Comparison of ENCODE assay signal across 8 cellular contexts in the genomic region with DNA sequence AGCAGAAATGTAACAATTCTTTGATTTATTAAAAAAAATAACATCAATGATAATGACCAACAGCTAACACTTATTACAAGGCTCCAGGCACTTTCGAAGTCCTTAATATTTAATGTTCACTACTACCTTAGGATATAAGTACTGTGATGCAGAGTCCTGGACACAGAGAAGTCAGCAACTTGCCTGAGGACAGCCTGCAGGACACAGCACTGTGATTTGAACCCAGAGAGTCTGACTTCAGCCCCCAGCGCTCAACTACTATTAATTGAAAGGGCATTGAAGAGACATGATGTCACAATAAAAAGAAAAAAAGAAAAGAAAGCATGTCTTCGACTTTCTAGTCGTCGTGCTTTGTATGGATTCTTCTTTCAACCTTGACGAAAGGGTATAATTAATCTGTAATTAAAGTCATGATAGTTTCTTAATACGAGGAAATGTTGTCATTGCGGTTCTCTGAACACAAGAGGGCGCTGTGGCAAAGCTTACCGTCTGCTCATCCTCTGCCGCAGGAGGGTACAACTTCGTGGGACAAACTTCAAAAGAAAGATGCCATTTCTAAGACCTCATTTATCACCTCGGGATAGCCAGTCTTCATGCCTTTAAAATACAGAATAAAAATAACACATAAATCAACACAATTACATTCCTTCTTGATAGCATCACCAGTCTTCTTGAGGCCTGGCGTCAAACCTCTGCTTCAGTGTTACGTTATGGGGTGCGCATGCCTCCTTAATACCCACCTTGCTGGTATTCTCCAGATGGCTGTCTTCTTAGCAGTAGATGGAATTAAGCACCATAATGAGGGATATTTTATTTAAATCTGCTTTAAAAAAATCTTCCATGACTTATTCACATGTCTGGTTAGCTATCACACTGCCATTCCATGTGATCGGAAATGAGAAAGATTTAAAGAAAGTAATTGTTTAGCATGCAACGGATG.
DNase-seq lines count a peak whose midpoint lies in the region; ATAC-seq and TF ChIP-seq lines count a peak whose summit lies in the region.

No MANE protein-coding gene starts in this region.

- DNase-seq in activated CD4-positive, CD25-positive, alpha-beta regulatory T cell (lab: John Stamatoyannopoulos, UW) = peak; percentile 5 to 14 (median 8)
- DNase-seq in NCI-H2107 (lab: John Stamatoyannopoulos, UW) (peak; percentile 9), choroid plexus epithelial cell (ENCODE audit: low read depth) (peak; percentile 73)
- DNase-seq in activated CD4-positive, alpha-beta T cell treated with anti-CD3 and anti-CD28 coated beads for 1 hour = peak; percentile 15
- peak; percentile 6 to 32 (median 20) for DNase-seq in stimulated activated CD4-positive, alpha-beta T cell treated with anti-CD3 and anti-CD28 coated beads, TNF-alpha, amount 100 ng/mL, for 4 hours (ENCODE audit: low read depth in 3 of 3)

- no peaks in the 10 kb centered on the region for H3K27me3 ChIP-seq in liver (ENCODE audit: control insufficient read depth in 4 of 4, insufficient read depth in 4 of 4, low read length in 3 of 4)

- TF ChIP-seq CTCF in choroid plexus epithelial cell (conservative IDR thresholded peaks at IDR 0.05; ENCODE audit: low read depth, low read length) (peak; percentile 90), liver (IDR thresholded peaks at IDR 0.05; ENCODE audit: low read depth, low read length, missing input control) (peak; percentile 81)

- ATAC-seq in activated CD4-positive, CD25-positive, alpha-beta regulatory T cell treated with anti-CD3 and anti-CD28 coated beads, Interleukin-2, amount 50 U/mL, for 24 hours = no peak
- ATAC-seq in GM18870 (IDR thresholded peaks at IDR 0.05; ENCODE audit: unreplicated experiment) = no peak

- WGBS in liver = 36% methylated on average over 18 of the region's 18 CpGs

- no peaks in the 10 kb centered on the region for H3K9me3 ChIP-seq in liver (ENCODE audit: control insufficient read depth in 4 of 4, low read length in 3 of 4)

- no peaks in the 10 kb centered on the region for H3K36me3 ChIP-seq in liver (ENCODE audit: control insufficient read depth in 4 of 4, insufficient read depth in 3 of 4, low read depth in 1 of 4, low read length in 3 of 4)

- H3K9ac ChIP-seq in liver (ENCODE audit: low read depth in 1 of 2, low read length in 2 of 2) = no peak overlapping the region

- no peak overlapping the region for H3K27ac ChIP-seq in liver (ENCODE audit: low read depth in 1 of 2, low read length in 2 of 2)

- H3K4me1 ChIP-seq in liver (ENCODE audit: control insufficient read depth in 4 of 4, insufficient read depth in 4 of 4, low read length in 3 of 4) = no peaks in the 10 kb centered on the region

- H3K4me3 ChIP-seq in choroid plexus epithelial cell (ENCODE audit: low read depth, low read length) (no peak overlapping the region), liver (ENCODE audit: low read depth in 1 of 3, low read length in 3 of 3) (no peak overlapping the region)

- peak; percentile 91 to 95 for TF ChIP-seq RAD21 in liver (IDR thresholded peaks at IDR 0.05)

TF ChIP-seq in liver, 16 proteins besides CTCF, POLR2A, EP300 and RAD21:
- TF ChIP-seq HNF4A (conservative IDR thresholded peaks at IDR 0.05) = no peak
- TF ChIP-seq JUND (IDR thresholded peaks at IDR 0.05) = no peak
- no peak for TF ChIP-seq RXRA (IDR thresholded peaks at IDR 0.05)
- no peak for TF ChIP-seq TAF1 (conservative IDR thresholded peaks at IDR 0.05)
- no peak for TF ChIP-seq HNF4G (IDR thresholded peaks at IDR 0.05)
- no peak for TF ChIP-seq GABPA (IDR thresholded peaks at IDR 0.05 in 1 of 2, conservative IDR thresholded peaks at IDR 0.05 in 1 of 2)
- no peak for TF ChIP-seq YY1 (IDR thresholded peaks at IDR 0.05)
- TF ChIP-seq, protein P1, sequence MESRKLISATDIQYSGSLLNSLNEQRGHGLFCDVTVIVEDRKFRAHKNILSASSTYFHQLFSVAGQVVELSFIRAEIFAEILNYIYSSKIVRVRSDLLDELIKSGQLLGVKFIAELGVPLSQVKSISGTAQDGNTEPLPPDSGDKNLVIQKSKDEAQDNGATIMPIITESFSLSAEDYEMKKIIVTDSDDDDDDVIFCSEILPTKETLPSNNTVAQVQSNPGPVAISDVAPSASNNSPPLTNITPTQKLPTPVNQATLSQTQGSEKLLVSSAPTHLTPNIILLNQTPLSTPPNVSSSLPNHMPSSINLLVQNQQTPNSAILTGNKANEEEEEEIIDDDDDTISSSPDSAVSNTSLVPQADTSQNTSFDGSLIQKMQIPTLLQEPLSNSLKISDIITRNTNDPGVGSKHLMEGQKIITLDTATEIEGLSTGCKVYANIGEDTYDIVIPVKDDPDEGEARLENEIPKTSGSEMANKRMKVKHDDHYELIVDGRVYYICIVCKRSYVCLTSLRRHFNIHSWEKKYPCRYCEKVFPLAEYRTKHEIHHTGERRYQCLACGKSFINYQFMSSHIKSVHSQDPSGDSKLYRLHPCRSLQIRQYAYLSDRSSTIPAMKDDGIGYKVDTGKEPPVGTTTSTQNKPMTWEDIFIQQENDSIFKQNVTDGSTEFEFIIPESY (IDR thresholded peaks at IDR 0.05) = no peak
- TF ChIP-seq SP1 (IDR thresholded peaks at IDR 0.05) = no peak
- TF ChIP-seq, protein P2, sequence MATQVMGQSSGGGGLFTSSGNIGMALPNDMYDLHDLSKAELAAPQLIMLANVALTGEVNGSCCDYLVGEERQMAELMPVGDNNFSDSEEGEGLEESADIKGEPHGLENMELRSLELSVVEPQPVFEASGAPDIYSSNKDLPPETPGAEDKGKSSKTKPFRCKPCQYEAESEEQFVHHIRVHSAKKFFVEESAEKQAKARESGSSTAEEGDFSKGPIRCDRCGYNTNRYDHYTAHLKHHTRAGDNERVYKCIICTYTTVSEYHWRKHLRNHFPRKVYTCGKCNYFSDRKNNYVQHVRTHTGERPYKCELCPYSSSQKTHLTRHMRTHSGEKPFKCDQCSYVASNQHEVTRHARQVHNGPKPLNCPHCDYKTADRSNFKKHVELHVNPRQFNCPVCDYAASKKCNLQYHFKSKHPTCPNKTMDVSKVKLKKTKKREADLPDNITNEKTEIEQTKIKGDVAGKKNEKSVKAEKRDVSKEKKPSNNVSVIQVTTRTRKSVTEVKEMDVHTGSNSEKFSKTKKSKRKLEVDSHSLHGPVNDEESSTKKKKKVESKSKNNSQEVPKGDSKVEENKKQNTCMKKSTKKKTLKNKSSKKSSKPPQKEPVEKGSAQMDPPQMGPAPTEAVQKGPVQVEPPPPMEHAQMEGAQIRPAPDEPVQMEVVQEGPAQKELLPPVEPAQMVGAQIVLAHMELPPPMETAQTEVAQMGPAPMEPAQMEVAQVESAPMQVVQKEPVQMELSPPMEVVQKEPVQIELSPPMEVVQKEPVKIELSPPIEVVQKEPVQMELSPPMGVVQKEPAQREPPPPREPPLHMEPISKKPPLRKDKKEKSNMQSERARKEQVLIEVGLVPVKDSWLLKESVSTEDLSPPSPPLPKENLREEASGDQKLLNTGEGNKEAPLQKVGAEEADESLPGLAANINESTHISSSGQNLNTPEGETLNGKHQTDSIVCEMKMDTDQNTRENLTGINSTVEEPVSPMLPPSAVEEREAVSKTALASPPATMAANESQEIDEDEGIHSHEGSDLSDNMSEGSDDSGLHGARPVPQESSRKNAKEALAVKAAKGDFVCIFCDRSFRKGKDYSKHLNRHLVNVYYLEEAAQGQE (IDR thresholded peaks at IDR 0.05) = no peak
- TF ChIP-seq NR2F2 (IDR thresholded peaks at IDR 0.05) = no peak
- TF ChIP-seq, protein P3, sequence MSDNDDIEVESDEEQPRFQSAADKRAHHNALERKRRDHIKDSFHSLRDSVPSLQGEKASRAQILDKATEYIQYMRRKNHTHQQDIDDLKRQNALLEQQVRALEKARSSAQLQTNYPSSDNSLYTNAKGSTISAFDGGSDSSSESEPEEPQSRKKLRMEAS (IDR thresholded peaks at IDR 0.05) = no peak
- TF ChIP-seq FOXA2 (IDR thresholded peaks at IDR 0.05) = no peak
- TF ChIP-seq, protein P4, sequence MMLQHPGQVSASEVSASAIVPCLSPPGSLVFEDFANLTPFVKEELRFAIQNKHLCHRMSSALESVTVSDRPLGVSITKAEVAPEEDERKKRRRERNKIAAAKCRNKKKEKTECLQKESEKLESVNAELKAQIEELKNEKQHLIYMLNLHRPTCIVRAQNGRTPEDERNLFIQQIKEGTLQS (IDR thresholded peaks at IDR 0.05) = no peak
- no peak for TF ChIP-seq FOXA1 (IDR thresholded peaks at IDR 0.05)

Comparison
In these comparisons a context has a peak if more than half of its experiments do, and no peak if none do; other contexts are left out.
1. DNase-seq: peak in every context shown above with its lines; median percentile 73 in choroid plexus epithelial cell; 20 in stimulated activated CD4-positive, alpha-beta T cell treated with anti-CD3 and anti-CD28 coated beads, TNF-alpha, amount 100 ng/mL, for 4 hours; 15 in activated CD4-positive, alpha-beta T cell treated with anti-CD3 and anti-CD28 coated beads for 1 hour; 9 in NCI-H2107; 8 in activated CD4-positive, CD25-positive, alpha-beta regulatory T cell.